ENCODE assay signal across 8 cellular contexts in the genomic region with DNA sequence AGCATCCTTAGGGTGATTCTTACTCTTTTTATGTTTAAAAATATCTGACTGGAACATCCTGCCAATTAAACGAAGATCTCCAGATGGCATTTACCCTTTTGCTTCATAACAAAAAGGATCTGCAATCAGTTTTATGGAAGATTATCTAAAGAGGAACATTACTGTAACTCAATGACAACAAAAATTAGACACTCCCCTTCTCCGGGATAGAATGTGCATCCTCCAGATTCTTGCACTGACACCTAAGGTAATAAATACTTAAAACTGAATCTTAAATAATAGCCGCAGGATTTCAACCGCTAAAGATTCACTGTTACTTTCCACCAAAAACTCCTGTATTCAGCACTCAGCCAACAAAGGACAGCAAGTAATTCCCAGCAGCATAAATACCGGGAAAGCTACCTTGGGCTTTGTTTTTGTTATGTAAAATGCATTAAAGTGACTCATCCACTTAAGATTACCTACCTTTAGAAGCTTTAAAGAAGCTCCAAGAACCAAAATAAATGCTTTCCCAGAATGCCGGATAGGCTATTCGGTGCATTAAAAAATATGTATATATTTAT. TPM values are rescaled to one million over a fixed set of nuclear protein-coding genes. Genes with fewer than 3 reads are reported as not detected.
DNase-seq lines count a peak whose midpoint lies in the region; ATAC-seq and TF ChIP-seq lines count a peak whose summit lies in the region.
"Had no signal": no experiment of that assay in that cellular context is flagged by ENCODE, and none has a peak within 500 bp of the region (broad histone marks: within the 10 kb centered on the region; RNA-seq: fewer than 3 reads in every experiment).

No MANE protein-coding gene starts in this region.

- intact Hi-C loops in PC-3 (cut with micrococcal nuclease), result loop anchor here (10.0 kb wide), 2 partner anchors 267 to 397 kb away; no protein-coding TSS in a partner anchor
- intact Hi-C loops in gastrocnemius medialis (cut with DNase I; ENCODE audit: low total_unique reads), result loop anchor here (5.0 to 10.0 kb wide), 3 partner anchors 40 to 277 kb away; no protein-coding TSS in a partner anchor

- H2BK12ac ChIP-seq in H9 (ENCODE audit: insufficient read length, low read depth, low read length), result no peak overlapping the region

- H3K4me3 ChIP-seq in PC-3 (ENCODE audit: low read length) (no peak overlapping the region), gastrocnemius medialis (peak overlapping the region; percentile 79 to 93 (median 84))

- H3K4me3 Mint-ChIP-seq in H9, result peak overlapping the region; percentile 94 to 96
- H3K4me3 Mint-ChIP-seq: dendritic cell treated with granulocyte-macrophage colony-stimulating factor and Interleukin-4, amounts not matched to agents 40 ng/mL and 50 ng/mL, for 4 days had no signal

- peaks cover 0 to 3% of the 10 kb centered on the region in 2 experiments; a peak in 1 of 5 replicates for H3K9me3 Mint-ChIP-seq in H9
- H3K9me3 Mint-ChIP-seq: dendritic cell treated with granulocyte-macrophage colony-stimulating factor and Interleukin-4, amounts not matched to agents 40 ng/mL and 50 ng/mL, for 4 days had no signal

- CTCF ChIA-PET in PC-3 (lab: Charles Lee), result no interaction called here

- H3K27me3 ChIP-seq in H9 (ENCODE audit: insufficient read depth, low read length) (no peaks in the 10 kb centered on the region), PC-3 (ENCODE audit: low read length) (peaks cover 78% of the 10 kb centered on the region), gastrocnemius medialis (no peaks in the 10 kb centered on the region)

- no peak for TF ChIP-seq CTCF in H9 (conservative IDR thresholded peaks at IDR 0.05)
- TF ChIP-seq CTCF in PC-3 (conservative IDR thresholded peaks at IDR 0.05; ENCODE audit: low read depth, low read length), result no peak
- TF ChIP-seq CTCF in gastrocnemius medialis (IDR thresholded peaks at IDR 0.05 in 4 of 5, conservative IDR thresholded peaks at IDR 0.05 in 1 of 5), result no peak

- no peak for ATAC-seq in PC-3
- ATAC-seq in gastrocnemius medialis, result no peak

- no peak overlapping the region for H2BK5ac ChIP-seq in H9 (ENCODE audit: insufficient read length, low read length)

- H3K27ac ChIP-seq in H9 (ENCODE audit: insufficient read length, low read depth, low read length) (peak overlapping the region; percentile 72), PC-3 (ENCODE audit: low read length) (no peak overlapping the region), gastrocnemius medialis (peak overlapping the region; percentile 96 to 97 (median 97))

- POLR2A ChIA-PET in PC-3 (lab: Charles Lee; ENCODE audit: unreplicated experiment), result no interaction called here

- 0 out of 2 replicates have a peak, but pooled peaks cover 2% of the 10 kb centered on the region for H3K4me1 ChIP-seq in H9 (ENCODE audit: insufficient read depth, low read length)
- peaks cover 7% of the 10 kb centered on the region; the same call in 1 of the 2 replicates for H3K4me1 ChIP-seq in PC-3 (ENCODE audit: insufficient read depth, low read length)
- peaks cover 36 to 40% of the 10 kb centered on the region in 2 donors for H3K4me1 ChIP-seq in gastrocnemius medialis

- H3K36me3 Mint-ChIP-seq in H9 (ENCODE audit: insufficient read depth in 1 of 3, low read depth in 3 of 3), result no peaks in the 10 kb centered on the region

- WGBS in H9 (ENCODE audit: extremely low coverage, insufficient read length, low lambda C conversion rate), result no CpG with 5 or more reads among the region's 7 CpGs

- no peaks in the 10 kb centered on the region for H3K9me2 ChIP-seq in PC-3 (replicated peaks; ENCODE audit: low read length)

- H3K36me3 ChIP-seq in PC-3 (ENCODE audit: low read depth, low read length) (no peaks in the 10 kb centered on the region), gastrocnemius medialis (no peaks in the 10 kb centered on the region)

- H4K20me1 ChIP-seq in H9 (ENCODE audit: control insufficient read depth, insufficient read depth, insufficient read length) (no peaks in the 10 kb centered on the region), PC-3 (ENCODE audit: low read length) (no peaks in the 10 kb centered on the region)

- H4K91ac ChIP-seq in H9 (ENCODE audit: insufficient read length, low read depth, low read length), result no peak overlapping the region

- H3K79me2 ChIP-seq in H9 (ENCODE audit: insufficient read depth, low read length) (peaks cover 3% of the 10 kb centered on the region; the same call in 1 of the 2 replicates), PC-3 (ENCODE audit: low read length) (no peaks in the 10 kb centered on the region)

- TF ChIP-seq POLR2A in gastrocnemius medialis (IDR thresholded peaks at IDR 0.05), result no peak

- in situ Hi-C loops in gastrocnemius medialis (cut with MboI; ENCODE audit: low sequenced_read_pairs in 4 of 4), result loop anchor here in 1 of 4 donors (25.0 kb wide), 1 partner anchor 205 kb away; no protein-coding TSS in a partner anchor

- no peak overlapping the region for H4K5ac ChIP-seq in H9 (ENCODE audit: insufficient read length, low read depth, low read length)

- H3K23ac ChIP-seq in H9 (ENCODE audit: insufficient read length, low read depth, low read length), result no peak overlapping the region

- no peaks in the 10 kb centered on the region for H3K79me1 ChIP-seq in H9 (ENCODE audit: insufficient read depth, low read depth, low read length, poor library complexity, severe bottlenecking)

- no TSS peak for BruUV-seq in PC-3 (replicated peaks; lab: Mats Ljungman, UMichigan)

- H2BK120ac ChIP-seq in H9 (ENCODE audit: low read depth, low read length, poor library complexity, severe bottlenecking), result no peak overlapping the region

- H3K27me3 Mint-ChIP-seq in H9 (ENCODE audit: low read depth), result no peaks in the 10 kb centered on the region; the same call in 1 of the 2 replicates

- H2AFZ ChIP-seq in H9 (ENCODE audit: low read length) (no peak overlapping the region), PC-3 (ENCODE audit: low read length) (no peak overlapping the region)

- H3K27ac Mint-ChIP-seq in H9, result peak overlapping the region; percentile 94 to 99 (median 98)
- H3K27ac Mint-ChIP-seq: dendritic cell treated with granulocyte-macrophage colony-stimulating factor and Interleukin-4, amounts not matched to agents 40 ng/mL and 50 ng/mL, for 4 days had no signal

- peaks cover 41 to 42% of the 10 kb centered on the region in 2 experiments for H3K4me1 Mint-ChIP-seq in H9

- peaks cover 12% of the 10 kb centered on the region for H3K23me2 ChIP-seq in H9 (ENCODE audit: insufficient read length, low read depth, low read length, poor library complexity, severe bottlenecking)

- H3F3A ChIP-seq in PC-3 (ENCODE audit: low read length, unreplicated experiment), result no peaks in the 10 kb centered on the region

- no peak overlapping the region for H3K56ac ChIP-seq in H9 (ENCODE audit: insufficient read length, low read depth, low read length)

- H3K18ac ChIP-seq in H9 (ENCODE audit: insufficient read length, low read depth, low read length), result no peak overlapping the region

- H3K4me2 ChIP-seq in H9 (ENCODE audit: insufficient read depth, insufficient read length, low read length) (peak overlapping the region; percentile 81), PC-3 (ENCODE audit: low read length) (no peak overlapping the region)

- no peak overlapping the region for H3K14ac ChIP-seq in H9 (ENCODE audit: insufficient read depth, low read length)

- H2BK15ac ChIP-seq in H9 (ENCODE audit: low read depth, low read length), result no peak overlapping the region

- no peak overlapping the region for H2BK20ac ChIP-seq in H9 (ENCODE audit: low read depth, low read length, poor library complexity, severe bottlenecking)

- DNase-seq in H9 (no peak), PC-3 (peak; percentile 6), globus pallidus (ENCODE audit: low spot score) (peak; percentile 37), gastrocnemius medialis (no peak), SKM-1 (lab: John Stamatoyannopoulos, UW; ENCODE audit: unreplicated experiment) (no peak), cerebellar nuclear complex (lab: John Stamatoyannopoulos, UW) (no peak), COR-L47 (lab: John Stamatoyannopoulos, UW) (no peak)

- no peak overlapping the region for H2AK5ac ChIP-seq in H9 (ENCODE audit: insufficient read length, low read length)

- H3K9ac ChIP-seq in H9 (ENCODE audit: extremely low read depth, insufficient read length, low read length) (no peak overlapping the region), PC-3 (ENCODE audit: low read length) (no peak overlapping the region)

- no peak overlapping the region for H3K4ac ChIP-seq in H9 (ENCODE audit: low read depth, low read length)

- no peak overlapping the region for H4K8ac ChIP-seq in H9 (replicated peaks; ENCODE audit: insufficient read length, low read depth, low read length)

- H3T11ph ChIP-seq in H9 (ENCODE audit: low read length), result no peak overlapping the region

- H3K9me3 ChIP-seq in H9 (ENCODE audit: control insufficient read depth, low read depth, low read length), result no peaks in the 10 kb centered on the region
- no peaks in the 10 kb centered on the region for H3K9me3 ChIP-seq in PC-3 (ENCODE audit: low read length)
- no peaks in the 10 kb centered on the region for H3K9me3 ChIP-seq in gastrocnemius medialis

RNA-seq across cellular contexts. Expression of a gene that starts 1.6 kb away (rescaled TPM):
- total RNA-seq in H9 (2021) (29.9 and 36.2 TPM in 2 replicates), PC-3 (2014; rRNA removed) (0.77 and 1.1 TPM in 2 replicates), gastrocnemius medialis (100 to 1,000 TPM in 3 of 4 donors, 10 to 100 TPM in 1; 83.9 to 157 (median 120) TPM)

Comparison
In these comparisons a context has a peak if more than half of its experiments do, and no peak if none do; other contexts are left out.
1. DNase-seq: peak in PC-3 (single experiment) and globus pallidus (single experiment); none in H9 (single experiment), gastrocnemius medialis (0 of 2), SKM-1 (single experiment), cerebellar nuclear complex (0 of 2) and COR-L47 (single experiment).
2. RNA of a gene that starts 1.6 kb away (total RNA-seq): 83.9 to 157 TPM in gastrocnemius medialis and 29.9 to 36.2 TPM in H9; 0.77 to 1.1 TPM in PC-3; every median in the first group is over 10 times any median in the second.